Comparison of ENCODE assay signal across 12 cellular contexts in the genomic region with DNA sequence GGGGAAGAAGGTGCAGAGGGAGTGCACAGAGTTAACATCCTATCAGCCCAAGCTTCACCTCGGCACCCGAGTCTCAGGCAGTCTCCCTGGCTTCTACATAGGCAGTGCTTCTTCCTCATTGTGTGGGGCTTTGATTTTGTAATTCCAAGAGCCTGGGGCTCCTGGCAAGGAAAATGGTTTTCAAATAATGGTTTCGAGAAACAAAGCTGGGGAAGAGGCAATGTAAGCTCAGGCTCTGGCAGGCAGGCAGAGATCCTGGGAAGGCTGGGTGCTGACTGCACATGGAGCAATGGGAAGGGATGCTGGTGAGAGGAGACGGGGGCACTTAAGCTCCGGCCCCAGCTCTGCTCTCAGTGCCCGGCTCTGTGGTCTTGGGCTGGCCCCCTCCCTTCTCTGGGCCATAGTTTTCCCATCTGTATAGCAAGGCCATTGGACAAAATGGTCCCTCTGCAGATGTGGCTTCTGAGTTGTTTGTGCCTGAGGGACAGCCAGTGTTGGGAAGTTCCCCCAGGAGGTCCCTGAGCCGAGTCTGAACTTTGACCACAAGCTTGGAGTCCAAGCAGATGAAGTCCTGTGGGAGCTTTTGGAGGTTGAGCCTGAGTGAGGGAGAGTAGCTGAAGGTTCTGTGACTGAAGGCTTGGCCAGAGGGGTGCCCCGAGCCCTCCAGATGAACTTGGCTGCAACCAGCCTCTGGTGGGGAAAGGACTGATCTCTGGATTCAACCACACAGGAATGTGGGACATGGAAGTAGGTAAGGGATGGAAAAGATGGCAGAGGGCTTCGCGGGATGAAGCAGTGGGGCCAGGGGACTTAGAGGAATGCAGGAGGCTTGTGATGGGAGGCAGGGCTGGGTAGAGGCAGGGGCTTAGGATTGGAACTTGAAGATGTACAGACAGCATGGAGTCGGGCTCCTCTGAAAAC. TPM values are rescaled to one million over a fixed set of nuclear protein-coding genes. Genes with fewer than 3 reads are reported as not detected.
A peak's percentile ranks its signal among the peaks of the same experiment; 100 is the strongest.
DNase-seq lines count a peak whose midpoint lies in the region; ATAC-seq and TF ChIP-seq lines count a peak whose summit lies in the region.
"Had no signal": no experiment of that assay in that cellular context is flagged by ENCODE, and none has a peak within 500 bp of the region (broad histone marks: within the 10 kb centered on the region; RNA-seq: fewer than 3 reads in every experiment).

No MANE protein-coding gene starts in this region.

- no peak for DNase-seq in Right ventricle myocardium superior
- DNase-seq in left cardiac atrium = no peak
- no peak for DNase-seq in neuronal stem cell (ENCODE audit: low spot score)
- no peak for DNase-seq in uterus
- DNase-seq in DMS114 treated with DMSO at 0.1 percent for 48 hours (lab: John Stamatoyannopoulos, UW; ENCODE audit: unreplicated experiment) = no peak
- no peak for DNase-seq in cerebellum (ENCODE audit: low spot score)
- DNase-seq in NCI-H2081 treated with DMSO at 0.1 percent for 48 hours (lab: John Stamatoyannopoulos, UW) = no peak
- DNase-seq: hippocampal formation, NCI-H146, nucleus accumbens had no signal

- WGBS in gastroesophageal sphincter (ENCODE audit: low coverage in 1 of 2), 2 donors = 17% methylated on average over 2 to 10 of the region's 11 CpGs
- no CpG with 5 or more reads among the region's 11 CpGs for WGBS in neuronal stem cell (ENCODE audit: extremely low coverage in 2 of 2, insufficient read length in 2 of 2, insufficient replicate concordance in 1 of 2), 2 donors

- H3K18ac ChIP-seq in neuronal stem cell (ENCODE audit: low read length) = peak overlapping the region; percentile 36

- H2BK12ac ChIP-seq in neuronal stem cell (ENCODE audit: low read length) = no peak overlapping the region

- H3K4me1 ChIP-seq in gastroesophageal sphincter (peaks cover 0 to 40% (median 8%) of the 10 kb centered on the region in 3 donors), neuronal stem cell (ENCODE audit: control insufficient read depth in 2 of 2, insufficient read depth in 1 of 2, low read depth in 1 of 2, low read length in 2 of 2) (peaks cover 18 to 20% of the 10 kb centered on the region in 2 donors), uterus (peaks cover 13 to 20% of the 10 kb centered on the region in 2 donors)

- H4K91ac ChIP-seq in neuronal stem cell (ENCODE audit: low read depth, low read length, poor library complexity) = no peak overlapping the region

- H4K8ac ChIP-seq in neuronal stem cell (ENCODE audit: low read depth, low read length) = no peak overlapping the region

- peak overlapping the region; percentile 12 for H2AFZ ChIP-seq in neuronal stem cell (ENCODE audit: low read length)

- H2BK15ac ChIP-seq in neuronal stem cell (ENCODE audit: low read length) = peak overlapping the region; percentile 69

- intact Hi-C loops in Right ventricle myocardium superior (cut with DNase I) = no loop called here
- intact Hi-C loops in left cardiac atrium (cut with DNase I) = no loop called here
- intact Hi-C loops in uterus (cut with DNase I; ENCODE audit: low total_unique reads) = no loop called here

- no peak overlapping the region for H3K14ac ChIP-seq in neuronal stem cell (ENCODE audit: low read length)

- H3K4ac ChIP-seq in neuronal stem cell (ENCODE audit: low read length) = no peak overlapping the region

- H3K36me3 ChIP-seq in gastroesophageal sphincter = peaks cover 12 to 47% of the 10 kb centered on the region in 2 donors
- H3K36me3 ChIP-seq in neuronal stem cell (replicated peaks in 1 of 2; ENCODE audit: control insufficient read depth in 2 of 2, insufficient read depth in 2 of 2, low read length in 2 of 2) = no peaks in the 10 kb centered on the region
- no peaks in the 10 kb centered on the region for H3K36me3 ChIP-seq in uterus

- ATAC-seq in Right ventricle myocardium superior (ENCODE audit: poor library complexity) (peak; percentile 24), left cardiac atrium (no peak), gastroesophageal sphincter (no peak)

- H3K9ac ChIP-seq in neuronal stem cell (ENCODE audit: low read depth, low read length, poor library complexity) = no peak overlapping the region

- TF ChIP-seq CTCF in gastroesophageal sphincter (IDR thresholded peaks at IDR 0.05) (no peak), uterus (IDR thresholded peaks at IDR 0.05) (no peak)

- H3K4me2 ChIP-seq in neuronal stem cell (ENCODE audit: insufficient read depth, low read length, poor library complexity, severe bottlenecking) = no peak overlapping the region

- H3K9me3 ChIP-seq in gastroesophageal sphincter = no peaks in the 10 kb centered on the region
- no peaks in the 10 kb centered on the region for H3K9me3 ChIP-seq in neuronal stem cell (replicated peaks in 1 of 2; ENCODE audit: control insufficient read depth in 2 of 2, insufficient read depth in 1 of 2, low read depth in 1 of 2, low read length in 2 of 2)
- H3K9me3 ChIP-seq in uterus = no peaks in the 10 kb centered on the region

- H3K4me3 ChIP-seq in gastroesophageal sphincter = peak overlapping the region; percentile 74 to 84
- H3K4me3 ChIP-seq in neuronal stem cell (ENCODE audit: low read length in 2 of 2) = no peak overlapping the region
- peak overlapping the region; percentile 68 to 88 for H3K4me3 ChIP-seq in uterus

- TF ChIP-seq POLR2A in gastroesophageal sphincter (IDR thresholded peaks at IDR 0.05) = no peak
- TF ChIP-seq POLR2A in uterus (IDR thresholded peaks at IDR 0.05) = no peak

- no peak overlapping the region for H2AK5ac ChIP-seq in neuronal stem cell (ENCODE audit: low read depth, low read length)

- no peak for TF ChIP-seq EP300 in gastroesophageal sphincter (IDR thresholded peaks at IDR 0.05)

- H3K27ac ChIP-seq in gastroesophageal sphincter (peak overlapping the region; percentile 93 to 100 (median 95)), neuronal stem cell (replicated peaks; ENCODE audit: low read length) (no peak overlapping the region), uterus (peak overlapping the region; percentile 99)

- H3K27me3 ChIP-seq in gastroesophageal sphincter (no peaks in the 10 kb centered on the region), neuronal stem cell (ENCODE audit: control insufficient read depth in 3 of 3, insufficient read depth in 3 of 3, low read depth in 1 of 3, low read length in 3 of 3) (peaks cover 0 to 7% (median 0%) of the 10 kb centered on the region in 3 experiments), uterus (no peaks in the 10 kb centered on the region)

- H2BK120ac ChIP-seq in neuronal stem cell (ENCODE audit: low read depth, low read length) = no peak overlapping the region

- no peak overlapping the region for H3K23ac ChIP-seq in neuronal stem cell (ENCODE audit: low read depth, low read length, poor library complexity)

- no peak overlapping the region for H2BK5ac ChIP-seq in neuronal stem cell (ENCODE audit: low read length)

- no peaks in the 10 kb centered on the region for H3K79me1 ChIP-seq in neuronal stem cell (ENCODE audit: low read depth, low read length)

RNA-seq across cellular contexts. Expression of a gene that starts 28.5 kb away (rescaled TPM):
- total RNA-seq in Right ventricle myocardium superior (not detected), left cardiac atrium (under 1 TPM; 0.44 to 0.89 TPM), gastroesophageal sphincter (1 to 10 TPM; 2.3 to 7.2 (median 4.0) TPM), uterus (1 to 10 TPM in 2 of 4 donors, not detected in 2; 1.6 to 2.3 TPM), cerebellum (not detected)
- not detected for polyA plus RNA-seq in neuronal stem cell (2013, experiment 1 of 2)
- polyA plus RNA-seq in neuronal stem cell (2013, experiment 2 of 2) = not detected
- total RNA-seq: A172 had no signal

RNA-seq across cellular contexts. Expression of a gene that starts 49.7 kb away (rescaled TPM):
- total RNA-seq in Right ventricle myocardium superior (2.0 TPM), left cardiac atrium (1 to 10 TPM; 5.2 to 5.4 TPM), gastroesophageal sphincter (1 to 10 TPM; 2.5 to 4.7 (median 3.8) TPM), uterus (1 to 10 TPM in 3 of 4 donors, under 1 TPM in 1; 0.59 to 8.6 (median 5.9) TPM), cerebellum (9.0 TPM)
- 16.0 TPM for polyA plus RNA-seq in neuronal stem cell (2013, experiment 1 of 2)
- polyA plus RNA-seq in neuronal stem cell (2013, experiment 2 of 2) = 16.3 TPM

Comparison
In these comparisons a context has a peak if more than half of its experiments do, and no peak if none do; other contexts are left out.
1. H3K4me3 ChIP-seq: peak in gastroesophageal sphincter (2 of 2) and uterus (2 of 2); none in neuronal stem cell (0 of 2).